Comparison of ENCODE assay signal across 8 cellular contexts in genomic region chrX:274904-275475, GRCh38. TPM values are rescaled to one million over a fixed set of nuclear protein-coding genes. Genes with fewer than 3 reads are reported as not detected.
DNase-seq lines count a peak whose midpoint lies in the region; ATAC-seq and TF ChIP-seq lines count a peak whose summit lies in the region.

No MANE protein-coding gene starts in this region.

- peak overlapping the region; percentile 51 for H2AFZ ChIP-seq in neuron (ENCODE audit: low read depth, low read length)

- no peaks in the 10 kb centered on the region for H3K27me3 ChIP-seq in left ventricle myocardium inferior (ENCODE audit: low read depth)
- H3K27me3 ChIP-seq in neuron (ENCODE audit: insufficient read depth, low read length) = no peaks in the 10 kb centered on the region

- peak overlapping the region; percentile 59 to 81 (median 63) for H3K4me3 Mint-ChIP-seq in T-cell

- H3K9me3 Mint-ChIP-seq in T-cell = no peaks in the 10 kb centered on the region

- no peak overlapping the region for H3K27ac Mint-ChIP-seq in T-cell

- no peak for TF ChIP-seq CTCF in left ventricle myocardium inferior (IDR thresholded peaks at IDR 0.05; ENCODE audit: borderline replicate concordance)

- CTCF ChIA-PET in T-cell (lab: Charles Lee) = no interaction called here

- H3K4me1 Mint-ChIP-seq in T-cell = peaks cover 12 to 21% (median 14%) of the 10 kb centered on the region in 3 donors

- H3K36me3 Mint-ChIP-seq in T-cell = no peaks in the 10 kb centered on the region

- H3K36me3 ChIP-seq in left ventricle myocardium inferior (no peaks in the 10 kb centered on the region), neuron (ENCODE audit: insufficient read depth, low read length) (no peaks in the 10 kb centered on the region)

- peak overlapping the region; percentile 16 for H3K27ac ChIP-seq in left ventricle myocardium inferior (replicated peaks)

- intact Hi-C loops in left ventricle myocardium inferior (cut with micrococcal nuclease) = no loop called here

- peaks cover 0 to 3% of the 10 kb centered on the region in 2 donors for H3K27me3 Mint-ChIP-seq in T-cell

- H3K4me3 ChIP-seq in left ventricle myocardium inferior = peak overlapping the region; percentile 74
- no peak overlapping the region for H3K4me3 ChIP-seq in neuron (ENCODE audit: low read length)

- DNase-seq in CMK (ENCODE audit: low read depth) (peak; percentile 96), T-cell (peak in 2 of 34 experiments; percentile 0 to 23), left ventricle myocardium inferior (no peak), NCI-H2081 treated with DMSO at 0.1 percent for 48 hours (lab: John Stamatoyannopoulos, UW) (no peak), DMS153 treated with DMSO at 0.1 percent for 48 hours (lab: John Stamatoyannopoulos, UW; ENCODE audit: unreplicated experiment) (no peak), MV-4-11 (lab: John Stamatoyannopoulos, UW) (no peak), NOMO-1 treated with dmso at 0.1 percent for 144 hours (lab: John Stamatoyannopoulos, UW; ENCODE audit: unreplicated experiment) (no peak)

- ATAC-seq in T-cell (replicated peaks in 1 of 4) = no peak

- H3K4me1 ChIP-seq in left ventricle myocardium inferior (peaks cover 18% of the 10 kb centered on the region), neuron (ENCODE audit: insufficient read depth, low read length) (peaks cover 8% of the 10 kb centered on the region)

- POLR2A ChIA-PET in T-cell (lab: Charles Lee) = no interaction called here

- H3K9me3 ChIP-seq in left ventricle myocardium inferior (replicated peaks) = no peaks in the 10 kb centered on the region
- H3K9me3 ChIP-seq in neuron (ENCODE audit: low read length) = no peaks in the 10 kb centered on the region

RNA-seq across cellular contexts. Expression of gene PLCXD1, which starts 6.2 kb away (rescaled TPM):
- 10 to 100 TPM; 18.6 to 27.4 (median 22.4) TPM for total RNA-seq in T-cell
- 4.0 TPM for total RNA-seq in left ventricle myocardium inferior

RNA-seq across cellular contexts. Expression of gene GTPBP6, which starts 43.6 kb away (rescaled TPM):
- total RNA-seq in T-cell (100 to 1,000 TPM in 3 of 5 donors, 10 to 100 TPM in 2; 58.8 to 112 (median 111) TPM), left ventricle myocardium inferior (51.1 TPM)
